8 cellular contexts compared by ENCODE assay signal in genomic region chr22:41940853-41941765, GRCh38. TPM values are rescaled to one million over a fixed set of nuclear protein-coding genes. Genes with fewer than 3 reads are reported as not detected.
DNase-seq lines count a peak whose midpoint lies in the region; ATAC-seq lines count a peak whose summit lies in the region.

No MANE protein-coding gene starts in this region.

- H3K9ac ChIP-seq in NT2/D1 (ENCODE audit: insufficient read length, low read depth) = peak overlapping the region; percentile 36

- H3K4me1 ChIP-seq in NT2/D1 (ENCODE audit: insufficient read depth, insufficient read length) = no peaks in the 10 kb centered on the region

- no peak overlapping the region for H3K4me3 ChIP-seq in NT2/D1 (ENCODE audit: insufficient read length, low read depth)

- DNase-seq in DMS 273 (lab: John Stamatoyannopoulos, UW; ENCODE audit: unreplicated experiment) (peak; percentile 80), DMS 273 treated with DMSO at 0.1 percent for 48 hours (lab: John Stamatoyannopoulos, UW) (no peak), NT2/D1 (ENCODE audit: low read depth, low spot score) (no peak), epithelial cell of prostate (ENCODE audit: low read depth, low spot score) (peak; percentile 72), myocyte (ENCODE audit: low read depth) (peak; percentile 84)
- peak; percentile 90 for DNase-seq in activated CD8-positive, alpha-beta memory T cell treated with anti-CD3 and anti-CD28 coated beads, Interleukin-2, amount 50 U/mL, for 48 hours
- DNase-seq in stimulated activated CD8-positive, alpha-beta memory T cell treated with anti-CD3 and anti-CD28 coated beads, Interleukin-4, amount 100 ng/mL, for 48 hours = peak; percentile 88

- H3K27me3 ChIP-seq in NT2/D1 (ENCODE audit: insufficient read depth, insufficient read length) = no peaks in the 10 kb centered on the region

- ATAC-seq in HG03378 (IDR thresholded peaks at IDR 0.05; ENCODE audit: unreplicated experiment) = peak; percentile 28

- peak overlapping the region; percentile 72 for H3K27ac ChIP-seq in epithelial cell of prostate

- H3K9me3 ChIP-seq in NT2/D1 (ENCODE audit: insufficient read depth, low read length) = no peaks in the 10 kb centered on the region

- peaks cover 78% of the 10 kb centered on the region for H3K36me3 ChIP-seq in NT2/D1 (ENCODE audit: insufficient read depth, insufficient read length, low read length)

RNA-seq across cellular contexts. Expression of gene CENPM, which starts 5.8 kb away (rescaled TPM):
- 0.64 and 0.88 TPM in 2 replicates for total RNA-seq in myocyte
- polyA plus RNA-seq in myocyte (2012) = 1.5 TPM

RNA-seq across cellular contexts. Expression of gene TNFRSF13C, which starts 14.5 kb away (rescaled TPM):
- 0.10 and 0.53 TPM in 2 replicates for total RNA-seq in myocyte
- 0.09 TPM for polyA plus RNA-seq in myocyte (2012)

RNA-seq across cellular contexts. Expression of gene SHISA8, which starts 26.2 kb away (rescaled TPM):
- 0.27 TPM in 1 of 2 replicates, not detected in the other for total RNA-seq in myocyte
- 0.06 TPM for polyA plus RNA-seq in myocyte (2012)

RNA-seq across cellular contexts. Expression of gene SEPTIN3, which starts 28.1 kb away (rescaled TPM):
- total RNA-seq in myocyte = not detected in 2 replicates
- not detected for polyA plus RNA-seq in myocyte (2012)

Comparison
In these comparisons a context has a peak if more than half of its experiments do, and no peak if none do; other contexts are left out.
1. DNase-seq: peak in DMS 273 (single experiment), activated CD8-positive, alpha-beta memory T cell treated with anti-CD3 and anti-CD28 coated beads, Interleukin-2, amount 50 U/mL, for 48 hours (single experiment), epithelial cell of prostate (single experiment), myocyte (single experiment) and stimulated activated CD8-positive, alpha-beta memory T cell treated with anti-CD3 and anti-CD28 coated beads, Interleukin-4, amount 100 ng/mL, for 48 hours (single experiment); none in DMS 273 treated with DMSO at 0.1 percent for 48 hours (single experiment) and NT2/D1 (single experiment).